Comparison of ENCODE assay signal across 9 cellular contexts in genomic region chr12:12721251-12721689, GRCh38. TPM values are rescaled to one million over a fixed set of nuclear protein-coding genes. Genes with fewer than 3 reads are reported as not detected.
A peak's percentile ranks its signal among the peaks of the same experiment; 100 is the strongest.
DNase-seq lines count a peak whose midpoint lies in the region; ATAC-seq and TF ChIP-seq lines count a peak whose summit lies in the region.
"Had no signal": no experiment of that assay in that cellular context is flagged by ENCODE, and none has a peak within 500 bp of the region (broad histone marks: within the 10 kb centered on the region; RNA-seq: fewer than 3 reads in every experiment).

No MANE protein-coding gene starts in this region.

- H3K36me3 ChIP-seq in SU-DHL-6 (ENCODE audit: low read length), result peaks cover 17% of the 10 kb centered on the region; the same call in 1 of the 2 replicates
- peaks cover 0 to 15% (median 0%) of the 10 kb centered on the region in 3 donors for H3K36me3 ChIP-seq in tibial nerve

- WGBS in tibial nerve, 2 donors, result 35 to 36% methylated on average over 2 of the region's 2 CpGs

- H3K4me1 ChIP-seq in tibial nerve, result peaks cover 0 to 40% (median 31%) of the 10 kb centered on the region in 4 donors

- H3K4me2 ChIP-seq in SU-DHL-6 (ENCODE audit: low read depth, low read length, poor library complexity, severe bottlenecking), result peak overlapping the region; percentile 93

- CTCF ChIA-PET in activated naive CD4-positive, alpha-beta T cell treated with anti-CD3 and anti-CD28 coated beads for 36 hours (lab: Charles Lee), result interaction anchor here (1.2 kb wide), 2 partner anchors 351 to 364 kb away, joined by 3 read pairs; no protein-coding TSS in a partner anchor

- H3F3A ChIP-seq in SU-DHL-6 (ENCODE audit: insufficient read depth), result peaks cover 29% of the 10 kb centered on the region

- H2AFZ ChIP-seq in SU-DHL-6 (ENCODE audit: low read depth, low read length, severe bottlenecking), result no peak overlapping the region

- TF ChIP-seq POLR2A in tibial nerve (IDR thresholded peaks at IDR 0.05), result no peak

- H3K4me3 Mint-ChIP-seq in activated naive CD4-positive, alpha-beta T cell treated with anti-CD3 and anti-CD28 coated beads for 36 hours, result peak overlapping the region; percentile 98

- H3K36me3 Mint-ChIP-seq in activated naive CD4-positive, alpha-beta T cell treated with anti-CD3 and anti-CD28 coated beads for 36 hours (ENCODE audit: low read depth), result peaks cover 56% of the 10 kb centered on the region

- H3K9me3 ChIP-seq in SU-DHL-6 (ENCODE audit: insufficient read depth, low read length), result no peaks in the 10 kb centered on the region
- H3K9me3 ChIP-seq in tibial nerve, result no peaks in the 10 kb centered on the region

- peak overlapping the region; percentile 97 for H3K27ac ChIP-seq in SU-DHL-6 (ENCODE audit: low read depth, low read length)
- peak overlapping the region; percentile 96 to 100 (median 100) for H3K27ac ChIP-seq in tibial nerve

- H3K4me3 ChIP-seq in SU-DHL-6 (ENCODE audit: insufficient read depth, low read length, poor library complexity, severe bottlenecking), result no peak overlapping the region
- H3K4me3 ChIP-seq in fibroblast of the aortic adventitia (ENCODE audit: low read depth, low read length), result peak overlapping the region; percentile 44
- H3K4me3 ChIP-seq in tibial nerve, result peak overlapping the region in 1 of 4 donors; percentile 76

- H3K9ac ChIP-seq in SU-DHL-6 (ENCODE audit: low read length), result no peak overlapping the region

- peaks cover 4% of the 10 kb centered on the region; the same call in 1 of the 2 replicates for H4K20me1 ChIP-seq in SU-DHL-6 (ENCODE audit: low read depth, low read length)

- H3K27ac Mint-ChIP-seq in activated naive CD4-positive, alpha-beta T cell treated with anti-CD3 and anti-CD28 coated beads for 36 hours, result peak overlapping the region; percentile 98

- peaks cover 31% of the 10 kb centered on the region for H3K4me1 Mint-ChIP-seq in activated naive CD4-positive, alpha-beta T cell treated with anti-CD3 and anti-CD28 coated beads for 36 hours (ENCODE audit: low read depth)

- no peak for TF ChIP-seq EP300 in tibial nerve (IDR thresholded peaks at IDR 0.05)

- intact Hi-C loops in activated naive CD4-positive, alpha-beta T cell treated with anti-CD3 and anti-CD28 coated beads for 36 hours (cut with micrococcal nuclease), result loop anchor here (5.0 kb wide), 2 partner anchors 954 to 1666 kb away; no protein-coding TSS in a partner anchor

- no peak for DNase-seq in activated naive CD4-positive, alpha-beta T cell treated with anti-CD3 and anti-CD28 coated beads for 36 hours
- DNase-seq in activated naive CD4-positive, alpha-beta T cell (lab: John Stamatoyannopoulos, UW), result no peak
- DNase-seq in fibroblast of the aortic adventitia (ENCODE audit: low read depth) (peak; percentile 27), tibial nerve (ENCODE audit: low spot score in 2 of 2) (no peak)
- DNase-seq: stimulated activated CD8-positive, alpha-beta memory T cell treated with anti-CD3 and anti-CD28 coated beads, Interleukin-4, amount 100 ng/mL, for 48 hours had no signal

- no peak for TF ChIP-seq CTCF in SU-DHL-6 (IDR thresholded peaks at IDR 0.05; ENCODE audit: insufficient read depth, low read length, poor library complexity, severe bottlenecking)
- no peak for TF ChIP-seq CTCF in fibroblast of the aortic adventitia (IDR thresholded peaks at IDR 0.05; ENCODE audit: insufficient read depth, low read length)
- TF ChIP-seq CTCF in tibial nerve (IDR thresholded peaks at IDR 0.05), result no peak

- H3K9me3 Mint-ChIP-seq in activated naive CD4-positive, alpha-beta T cell treated with anti-CD3 and anti-CD28 coated beads for 36 hours, result no peaks in the 10 kb centered on the region

- H3K27me3 Mint-ChIP-seq in activated naive CD4-positive, alpha-beta T cell treated with anti-CD3 and anti-CD28 coated beads for 36 hours (ENCODE audit: low read depth), result no peaks in the 10 kb centered on the region

- H3K9me2 ChIP-seq in SU-DHL-6 (replicated peaks; ENCODE audit: insufficient read depth, low read length), result no peaks in the 10 kb centered on the region

- H3K27me3 ChIP-seq in SU-DHL-6 (ENCODE audit: low read length) (no peaks in the 10 kb centered on the region), tibial nerve (no peaks in the 10 kb centered on the region)

- H3K79me2 ChIP-seq in SU-DHL-6 (ENCODE audit: insufficient read depth, low read length), result peaks cover 21% of the 10 kb centered on the region; the same call in 1 of the 2 replicates

- ATAC-seq in HG03520 (IDR thresholded peaks at IDR 0.05; ENCODE audit: unreplicated experiment) (no peak), HG03159 (IDR thresholded peaks at IDR 0.05; ENCODE audit: unreplicated experiment) (no peak), GM21528 (IDR thresholded peaks at IDR 0.05; ENCODE audit: low FRiP score, unreplicated experiment) (no peak)

RNA-seq across cellular contexts. Expression of gene CDKN1B, which starts 4.1 kb away (rescaled TPM):
- total RNA-seq in activated naive CD4-positive, alpha-beta T cell treated with anti-CD3 and anti-CD28 coated beads for 36 hours, result 10 to 100 TPM; 35.9 to 39.1 TPM
- 28.4 and 41.2 TPM in 2 replicates for total RNA-seq in fibroblast of the aortic adventitia (ENCODE audit: low replicate concordance)
- total RNA-seq in tibial nerve, result 100 to 1,000 TPM in 3 of 4 donors, 10 to 100 TPM in 1; 77.4 to 142 (median 114) TPM

RNA-seq across cellular contexts. Expression of gene GPR19, which starts 25.3 kb away (rescaled TPM):
- total RNA-seq in activated naive CD4-positive, alpha-beta T cell treated with anti-CD3 and anti-CD28 coated beads for 36 hours, result 10 to 100 TPM; 17.1 to 18.5 TPM
- 1.2 and 2.4 TPM in 2 replicates for total RNA-seq in fibroblast of the aortic adventitia (ENCODE audit: low replicate concordance)
- total RNA-seq in tibial nerve, result 1 to 10 TPM in 1 of 4 donors, not detected in 3; 1.3 TPM
